Comparison of ENCODE assay signal across 8 cellular contexts in the genomic region with DNA sequence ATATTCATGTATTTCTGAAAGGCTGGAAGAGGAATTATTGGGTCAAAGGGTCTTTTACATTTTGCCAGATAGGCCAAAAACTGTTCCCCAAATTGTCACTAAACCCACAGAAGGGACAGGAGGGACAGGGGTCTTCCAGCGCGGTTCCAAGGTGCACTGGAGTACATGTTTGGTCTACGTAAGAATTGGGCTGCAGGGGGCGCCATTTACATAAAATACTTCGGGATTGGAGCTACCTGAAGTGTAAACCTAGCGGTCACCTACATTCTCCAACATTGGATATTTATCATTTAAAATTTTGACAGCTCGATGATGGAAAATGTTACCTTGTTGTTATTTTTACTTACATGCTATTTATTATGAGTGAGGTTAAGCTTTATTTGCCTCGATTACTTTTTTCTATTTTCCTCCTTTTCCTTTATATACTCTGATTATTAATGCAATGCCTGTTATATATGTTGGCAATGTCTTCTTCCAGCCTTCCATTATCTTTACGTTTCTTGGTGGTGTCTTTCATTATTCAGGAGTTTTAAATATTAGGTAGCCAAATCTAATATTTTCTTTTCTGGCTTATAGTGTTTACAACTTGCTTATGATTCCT. TPM values are rescaled to one million over a fixed set of nuclear protein-coding genes. Genes with fewer than 3 reads are reported as not detected.
DNase-seq lines count a peak whose midpoint lies in the region; ATAC-seq and TF ChIP-seq lines count a peak whose summit lies in the region.

No MANE protein-coding gene starts in this region.

- H3K4me1 Mint-ChIP-seq in natural killer cell, result no peaks in the 10 kb centered on the region
- no peaks in the 10 kb centered on the region for H3K4me1 Mint-ChIP-seq in natural killer cell treated with Interleukin-12 subunit alpha and Interleukin-12 subunit beta and Interleukin-15 and Interleukin-18, amount 100 ng/mL, for 72 hours (ENCODE audit: low read depth in 2 of 2)

- POLR2A ChIA-PET in OCI-LY7 (lab: Charles Lee), result interaction anchor here (0.7 kb wide), 1 partner anchor 452 kb away, joined by 4 read pairs; no protein-coding TSS in a partner anchor

- no peak overlapping the region for H3K9ac ChIP-seq in Loucy (ENCODE audit: low read depth, low read length, poor library complexity, severe bottlenecking)

- H3K79me2 ChIP-seq in Loucy (ENCODE audit: insufficient read depth, low read length) (no peaks in the 10 kb centered on the region), OCI-LY7 (ENCODE audit: insufficient read depth, low read depth, low read length) (no peaks in the 10 kb centered on the region)

- H3K4me2 ChIP-seq in Loucy (ENCODE audit: low read depth, low read length, poor library complexity, severe bottlenecking) (no peak overlapping the region), OCI-LY7 (ENCODE audit: low read length) (no peak overlapping the region)

- no peak for ATAC-seq in natural killer cell
- no peak for ATAC-seq in natural killer cell treated with Interleukin-12 subunit alpha and Interleukin-12 subunit beta and Interleukin-15 and Interleukin-18, amount 100 ng/mL, for 72 hours
- peak; percentile 70 to 75 for ATAC-seq in activated naive CD4-positive, alpha-beta T cell treated with anti-CD3 and anti-CD28 coated beads, Interleukin-2, amount 50 U/mL, for 72 hours
- no peak for ATAC-seq in stimulated activated naive CD8-positive, alpha-beta T cell treated with anti-CD3 and anti-CD28 coated beads, Interleukin-15, Interleukin-2, amounts not matched to agents 100 U/mL and 50 U/mL, for 24 hours
- no peak for ATAC-seq in upper lobe of right lung
- no peak for ATAC-seq in right cardiac atrium

- H4K20me1 ChIP-seq in Loucy (ENCODE audit: insufficient read depth, low read length, poor library complexity, severe bottlenecking) (no peaks in the 10 kb centered on the region), OCI-LY7 (ENCODE audit: insufficient read depth, low read length) (no peaks in the 10 kb centered on the region)

- no peaks in the 10 kb centered on the region for H3K9me3 Mint-ChIP-seq in natural killer cell
- H3K9me3 Mint-ChIP-seq in natural killer cell treated with Interleukin-12 subunit alpha and Interleukin-12 subunit beta and Interleukin-15 and Interleukin-18, amount 100 ng/mL, for 72 hours, result no peaks in the 10 kb centered on the region
- no peaks in the 10 kb centered on the region for H3K9me3 Mint-ChIP-seq in activated naive CD4-positive, alpha-beta T cell treated with anti-CD3 and anti-CD28 coated beads, Interleukin-2, amount 50 U/mL, for 72 hours

- CTCF ChIA-PET in OCI-LY7 (lab: Charles Lee; ENCODE audit: unreplicated experiment), result no interaction called here

- H3K27me3 Mint-ChIP-seq in natural killer cell (ENCODE audit: low read depth in 2 of 2), result peaks cover 24 to 38% of the 10 kb centered on the region in 2 donors
- peaks cover 28 to 37% of the 10 kb centered on the region in 2 donors for H3K27me3 Mint-ChIP-seq in natural killer cell treated with Interleukin-12 subunit alpha and Interleukin-12 subunit beta and Interleukin-15 and Interleukin-18, amount 100 ng/mL, for 72 hours

- H3K27ac ChIP-seq in upper lobe of right lung, result no peak overlapping the region
- H3K27ac ChIP-seq in right cardiac atrium (ENCODE audit: low read length), result no peak overlapping the region
- no peak overlapping the region for H3K27ac ChIP-seq in OCI-LY7 (ENCODE audit: low read depth, low read length, poor library complexity, severe bottlenecking)

- H3F3A ChIP-seq in Loucy (ENCODE audit: low read depth), result no peaks in the 10 kb centered on the region

- peak; percentile 38 for TF ChIP-seq CTCF in natural killer cell (IDR thresholded peaks at IDR 0.05)
- peak; percentile 64 for TF ChIP-seq CTCF in Loucy (conservative IDR thresholded peaks at IDR 0.05; ENCODE audit: low read length)
- TF ChIP-seq CTCF in upper lobe of right lung (IDR thresholded peaks at IDR 0.05), result no peak
- TF ChIP-seq CTCF in OCI-LY7 (conservative IDR thresholded peaks at IDR 0.05; ENCODE audit: low read length), result no peak

- H3K9me2 ChIP-seq in Loucy (replicated peaks; ENCODE audit: low read depth, low read length) (no peaks in the 10 kb centered on the region), OCI-LY7 (ENCODE audit: insufficient read depth, low read length) (no peaks in the 10 kb centered on the region)

- H3K36me3 ChIP-seq in Loucy (ENCODE audit: insufficient read depth, low read length) (no peaks in the 10 kb centered on the region), upper lobe of right lung (no peaks in the 10 kb centered on the region), OCI-LY7 (ENCODE audit: insufficient read depth, low read length) (no peaks in the 10 kb centered on the region)

- 75% methylated on average over 9 of the region's 9 CpGs for WGBS in right cardiac atrium

- H3K4me3 ChIP-seq in Loucy (ENCODE audit: low read length, poor library complexity, severe bottlenecking) (no peak overlapping the region), upper lobe of right lung (no peak overlapping the region), right cardiac atrium (ENCODE audit: low read length) (no peak overlapping the region), OCI-LY7 (ENCODE audit: low read depth, low read length, poor library complexity, severe bottlenecking) (no peak overlapping the region)

- no peaks in the 10 kb centered on the region for H3K36me3 Mint-ChIP-seq in natural killer cell
- no peaks in the 10 kb centered on the region for H3K36me3 Mint-ChIP-seq in natural killer cell treated with Interleukin-12 subunit alpha and Interleukin-12 subunit beta and Interleukin-15 and Interleukin-18, amount 100 ng/mL, for 72 hours
- no peaks in the 10 kb centered on the region for H3K36me3 Mint-ChIP-seq in activated naive CD4-positive, alpha-beta T cell treated with anti-CD3 and anti-CD28 coated beads, Interleukin-2, amount 50 U/mL, for 72 hours

- H2AFZ ChIP-seq in Loucy (ENCODE audit: low read length) (no peak overlapping the region), OCI-LY7 (ENCODE audit: low read length) (no peak overlapping the region)

- intact Hi-C loops in natural killer cell (cut with micrococcal nuclease), result no loop called here
- intact Hi-C loops in upper lobe of right lung (cut with DNase I), result no loop called here
- intact Hi-C loops in right cardiac atrium (cut with DNase I), result no loop called here
- intact Hi-C loops in OCI-LY7 (cut with micrococcal nuclease; ENCODE audit: unreplicated experiment), result no loop called here

- no peak overlapping the region for H3K27ac Mint-ChIP-seq in natural killer cell
- H3K27ac Mint-ChIP-seq in natural killer cell treated with Interleukin-12 subunit alpha and Interleukin-12 subunit beta and Interleukin-15 and Interleukin-18, amount 100 ng/mL, for 72 hours, result no peak overlapping the region
- H3K27ac Mint-ChIP-seq in activated naive CD4-positive, alpha-beta T cell treated with anti-CD3 and anti-CD28 coated beads, Interleukin-2, amount 50 U/mL, for 72 hours, result no peak overlapping the region

- H3K27me3 ChIP-seq in Loucy (ENCODE audit: insufficient read depth, low read length, poor library complexity, severe bottlenecking) (no peaks in the 10 kb centered on the region), upper lobe of right lung (peaks cover 15% of the 10 kb centered on the region), right cardiac atrium (ENCODE audit: control insufficient read depth, insufficient read depth) (no peaks in the 10 kb centered on the region)

- H3K9me3 ChIP-seq in Loucy (ENCODE audit: insufficient read depth, low read depth, low read length), result no peaks in the 10 kb centered on the region
- no peaks in the 10 kb centered on the region for H3K9me3 ChIP-seq in upper lobe of right lung
- no peaks in the 10 kb centered on the region for H3K9me3 ChIP-seq in right cardiac atrium (ENCODE audit: control insufficient read depth, low read length)
- H3K9me3 ChIP-seq in OCI-LY7 (ENCODE audit: low read length), result no peaks in the 10 kb centered on the region

- no peaks in the 10 kb centered on the region for H3K4me1 ChIP-seq in Loucy (ENCODE audit: insufficient read depth, low read length, poor library complexity, severe bottlenecking)
- H3K4me1 ChIP-seq in upper lobe of right lung, result no peaks in the 10 kb centered on the region
- H3K4me1 ChIP-seq in right cardiac atrium (ENCODE audit: control insufficient read depth, insufficient read depth, low read length), result no peaks in the 10 kb centered on the region
- no peaks in the 10 kb centered on the region for H3K4me1 ChIP-seq in OCI-LY7 (ENCODE audit: insufficient read depth, low read length, poor library complexity, severe bottlenecking)

- no peak overlapping the region for H3K4me3 Mint-ChIP-seq in natural killer cell
- H3K4me3 Mint-ChIP-seq in natural killer cell treated with Interleukin-12 subunit alpha and Interleukin-12 subunit beta and Interleukin-15 and Interleukin-18, amount 100 ng/mL, for 72 hours, result no peak overlapping the region

- no TSS peak for BruUV-seq in OCI-LY7 (replicated peaks; lab: Mats Ljungman, UMichigan)

- DNase-seq in natural killer cell (no peak), upper lobe of right lung (no peak), right cardiac atrium (no peak), OCI-LY7 (ENCODE audit: low spot score) (no peak)
- no peak for DNase-seq in natural killer cell treated with Interleukin-12 subunit alpha and Interleukin-12 subunit beta and Interleukin-15 and Interleukin-18, amount 100 ng/mL, for 72 hours (ENCODE audit: low spot score)
- DNase-seq in activated naive CD4-positive, alpha-beta T cell treated with anti-CD3 and anti-CD28 coated beads, Interleukin-2, amount 50 U/mL, for 72 hours (ENCODE audit: low spot score in 2 of 2), result peak in 1 of 2 donors; percentile 61
- DNase-seq in stimulated activated naive CD8-positive, alpha-beta T cell treated with anti-CD3 and anti-CD28 coated beads, Interleukin-15, Interleukin-2, amounts not matched to agents 100 U/mL and 50 U/mL, for 24 hours, result peak; percentile 65

RNA-seq across cellular contexts. Expression of gene RAB6C, which starts 43.0 kb away (rescaled TPM):
- total RNA-seq in natural killer cell (under 1 TPM in 1 of 3 donors, not detected in 2; 0.09 TPM), upper lobe of right lung (not detected), right cardiac atrium (under 1 TPM in 1 of 4 donors, not detected in 3; 0.14 TPM), OCI-LY7 (2022) (not detected in 2 replicates)
- not detected for total RNA-seq in natural killer cell treated with Interleukin-12 subunit alpha and Interleukin-12 subunit beta and Interleukin-15 and Interleukin-18, amount 100 ng/mL, for 72 hours
- not detected for total RNA-seq in activated naive CD4-positive, alpha-beta T cell treated with anti-CD3 and anti-CD28 coated beads, Interleukin-2, amount 50 U/mL, for 72 hours
- 0.07 TPM for polyA plus RNA-seq in right cardiac atrium
- total RNA-seq in OCI-LY7 (2014; rRNA removed; shearing (Covaris generic)), result not detected in 2 replicates

Comparison
In these comparisons a context has a peak if more than half of its experiments do, and no peak if none do; other contexts are left out.
1. ATAC-seq: peak in activated naive CD4-positive, alpha-beta T cell treated with anti-CD3 and anti-CD28 coated beads, Interleukin-2, amount 50 U/mL, for 72 hours (2 of 2); none in natural killer cell (0 of 3), natural killer cell treated with Interleukin-12 subunit alpha and Interleukin-12 subunit beta and Interleukin-15 and Interleukin-18, amount 100 ng/mL, for 72 hours (0 of 2), stimulated activated naive CD8-positive, alpha-beta T cell treated with anti-CD3 and anti-CD28 coated beads, Interleukin-15, Interleukin-2, amounts not matched to agents 100 U/mL and 50 U/mL, for 24 hours (single experiment), upper lobe of right lung (single experiment) and right cardiac atrium (0 of 2).
2. CTCF ChIP-seq: peak in natural killer cell (single experiment) and Loucy (single experiment); none in upper lobe of right lung (single experiment) and OCI-LY7 (single experiment).